ENCODE assay signal across 8 cellular contexts in genomic region chr14:91264151-91265150, GRCh38. TPM values are rescaled to one million over a fixed set of nuclear protein-coding genes. Genes with fewer than 3 reads are reported as not detected.
A peak's percentile ranks its signal among the peaks of the same experiment; 100 is the strongest.
DNase-seq lines count a peak whose midpoint lies in the region; ATAC-seq and TF ChIP-seq lines count a peak whose summit lies in the region.

No MANE protein-coding gene starts in this region.

- peak overlapping the region; percentile 6 for H2AFZ ChIP-seq in trophoblast cell (ENCODE audit: insufficient read depth, low read length, poor library complexity)

- H3K27ac ChIP-seq in foreskin keratinocyte (peak overlapping the region; percentile 75), trophoblast cell (ENCODE audit: low read depth, low read length) (no peak overlapping the region)

- WGBS in trophoblast cell (ENCODE audit: extremely low coverage, insufficient coverage, insufficient read length) = no CpG with 5 or more reads among the region's 69 CpGs

- H4K8ac ChIP-seq in trophoblast cell (ENCODE audit: low read depth, low read length) = peak overlapping the region; percentile 44

- peak overlapping the region; percentile 62 for H3K18ac ChIP-seq in trophoblast cell (ENCODE audit: low read length)

- peak overlapping the region; percentile 57 for H3K4me3 ChIP-seq in trophoblast cell (ENCODE audit: low read depth, low read length)

- peak overlapping the region; percentile 50 for H3K27ac Mint-ChIP-seq in activated CD4-positive, alpha-beta memory T cell treated with anti-CD3 and anti-CD28 coated beads for 36 hours

- H3K79me1 ChIP-seq in trophoblast cell (ENCODE audit: low read length) = peaks cover 13% of the 10 kb centered on the region

- no peak overlapping the region for H4K12ac ChIP-seq in trophoblast cell (ENCODE audit: low read depth, low read length)

- H3K9ac ChIP-seq in trophoblast cell (ENCODE audit: low read length) = no peak overlapping the region

- CTCF ChIA-PET in activated CD4-positive, alpha-beta memory T cell treated with anti-CD3 and anti-CD28 coated beads for 36 hours (lab: Charles Lee) = interaction anchor here (0.6 to 1.8 kb wide), 6 partner anchors 10 to 237 kb away, joined by 3 to 8 read pairs (median 4); no protein-coding TSS in a partner anchor

- TF ChIP-seq CTCF in foreskin keratinocyte (conservative IDR thresholded peaks at IDR 0.05) = no peak

- no peaks in the 10 kb centered on the region for H3K27me3 Mint-ChIP-seq in activated CD4-positive, alpha-beta memory T cell treated with anti-CD3 and anti-CD28 coated beads for 36 hours

- H3K14ac ChIP-seq in trophoblast cell (ENCODE audit: low read length) = peak overlapping the region; percentile 47

- H2BK5ac ChIP-seq in trophoblast cell (ENCODE audit: low read depth, low read length, poor library complexity) = peak overlapping the region; percentile 4

- DNase-seq in COLO668 (lab: John Stamatoyannopoulos, UW; ENCODE audit: unreplicated experiment) = peak; percentile 64
- peak; percentile 41 for DNase-seq in activated CD4-positive, alpha-beta memory T cell treated with anti-CD3 and anti-CD28 coated beads for 36 hours
- no peak for DNase-seq in foreskin keratinocyte
- peak in 1 of 2 donors; percentile 15 for DNase-seq in trophoblast cell
- no peak for DNase-seq in DMS153 (lab: John Stamatoyannopoulos, UW)
- DNase-seq in stimulated activated CD4-positive, alpha-beta T cell treated with anti-CD3 and anti-CD28 coated beads, Interleukin-2, amount 100 ng/mL, for 48 hours = no peak

- H4K91ac ChIP-seq in trophoblast cell (ENCODE audit: low read depth, low read length) = peak overlapping the region; percentile 55

- no peak overlapping the region for H3K4ac ChIP-seq in trophoblast cell (ENCODE audit: low read depth, low read length)

- H3K27me3 ChIP-seq in foreskin keratinocyte = no peaks in the 10 kb centered on the region
- no peaks in the 10 kb centered on the region for H3K27me3 ChIP-seq in trophoblast cell (ENCODE audit: insufficient read depth, low read length)

- H3K36me3 Mint-ChIP-seq in activated CD4-positive, alpha-beta memory T cell treated with anti-CD3 and anti-CD28 coated beads for 36 hours = peaks cover 6% of the 10 kb centered on the region

- H2BK12ac ChIP-seq in trophoblast cell (ENCODE audit: low read length) = peak overlapping the region; percentile 6

- H3K36me3 ChIP-seq in trophoblast cell (ENCODE audit: control insufficient read depth in 1 of 2, insufficient read depth in 2 of 2, low read length in 2 of 2) = no peaks in the 10 kb centered on the region

- intact Hi-C loops in activated CD4-positive, alpha-beta memory T cell treated with anti-CD3 and anti-CD28 coated beads for 36 hours (cut with micrococcal nuclease) = loop anchor here (5.0 kb wide), 1 partner anchor 37 kb away; no protein-coding TSS in a partner anchor

- no peaks in the 10 kb centered on the region for H3K79me2 ChIP-seq in trophoblast cell (ENCODE audit: control insufficient read depth, insufficient read depth, low read length, poor library complexity)

- H3K4me1 ChIP-seq in foreskin keratinocyte = peaks cover 11% of the 10 kb centered on the region
- peaks cover 11 to 14% of the 10 kb centered on the region in 2 experiments for H3K4me1 ChIP-seq in trophoblast cell (ENCODE audit: control insufficient read depth in 1 of 2, insufficient read depth in 2 of 2, low read length in 2 of 2)

- peak overlapping the region; percentile 54 for H2BK120ac ChIP-seq in trophoblast cell (ENCODE audit: insufficient read depth, low read length, poor library complexity)

- H3K4me3 Mint-ChIP-seq in activated CD4-positive, alpha-beta memory T cell treated with anti-CD3 and anti-CD28 coated beads for 36 hours = peak overlapping the region; percentile 59

- peaks cover 5% of the 10 kb centered on the region for H3K9me3 ChIP-seq in trophoblast cell (ENCODE audit: insufficient read depth, low read depth, low read length)

- H3K4me2 ChIP-seq in trophoblast cell (ENCODE audit: low read length) = peak overlapping the region; percentile 69

- H3K9me3 Mint-ChIP-seq in activated CD4-positive, alpha-beta memory T cell treated with anti-CD3 and anti-CD28 coated beads for 36 hours = no peaks in the 10 kb centered on the region

- peaks cover 60% of the 10 kb centered on the region for H3K4me1 Mint-ChIP-seq in activated CD4-positive, alpha-beta memory T cell treated with anti-CD3 and anti-CD28 coated beads for 36 hours (ENCODE audit: low read depth)

- ATAC-seq in foreskin keratinocyte (peak; percentile 43), GM18873 (IDR thresholded peaks at IDR 0.05; ENCODE audit: low FRiP score, unreplicated experiment) (no peak), HG02884 (IDR thresholded peaks at IDR 0.05; ENCODE audit: unreplicated experiment) (no peak)

- H3K23ac ChIP-seq in trophoblast cell (ENCODE audit: low read length) = no peak overlapping the region

- POLR2A ChIA-PET in activated CD4-positive, alpha-beta memory T cell treated with anti-CD3 and anti-CD28 coated beads for 36 hours (lab: Charles Lee) = interaction anchor here (0.6 to 1.7 kb wide), 6 partner anchors 14 to 70 kb away, joined by 3 to 4 read pairs (median 3); partner anchors contain the start of gene GPR68

- peak overlapping the region; percentile 39 for H2AK5ac ChIP-seq in trophoblast cell (ENCODE audit: low read length)

RNA-seq across cellular contexts. Expression of gene GPR68, which starts 19.9 kb away (rescaled TPM):
- 1 to 10 TPM; 6.5 to 6.9 TPM for total RNA-seq in activated CD4-positive, alpha-beta memory T cell treated with anti-CD3 and anti-CD28 coated beads for 36 hours
- 0.95 and 2.5 TPM in 2 replicates for total RNA-seq in foreskin keratinocyte
- 0.70 and 2.0 TPM in 2 replicates for polyA plus RNA-seq in foreskin keratinocyte
- polyA plus RNA-seq in trophoblast cell (2013) = 1.4 TPM in 2 replicates

Comparison
In these comparisons a context has a peak if more than half of its experiments do, and no peak if none do; other contexts are left out.
1. DNase-seq: peak in COLO668 (single experiment) and activated CD4-positive, alpha-beta memory T cell treated with anti-CD3 and anti-CD28 coated beads for 36 hours (single experiment); none in foreskin keratinocyte (0 of 2), DMS153 (single experiment) and stimulated activated CD4-positive, alpha-beta T cell treated with anti-CD3 and anti-CD28 coated beads, Interleukin-2, amount 100 ng/mL, for 48 hours (0 of 2).